8 cellular contexts compared by ENCODE assay signal in the genomic region with DNA sequence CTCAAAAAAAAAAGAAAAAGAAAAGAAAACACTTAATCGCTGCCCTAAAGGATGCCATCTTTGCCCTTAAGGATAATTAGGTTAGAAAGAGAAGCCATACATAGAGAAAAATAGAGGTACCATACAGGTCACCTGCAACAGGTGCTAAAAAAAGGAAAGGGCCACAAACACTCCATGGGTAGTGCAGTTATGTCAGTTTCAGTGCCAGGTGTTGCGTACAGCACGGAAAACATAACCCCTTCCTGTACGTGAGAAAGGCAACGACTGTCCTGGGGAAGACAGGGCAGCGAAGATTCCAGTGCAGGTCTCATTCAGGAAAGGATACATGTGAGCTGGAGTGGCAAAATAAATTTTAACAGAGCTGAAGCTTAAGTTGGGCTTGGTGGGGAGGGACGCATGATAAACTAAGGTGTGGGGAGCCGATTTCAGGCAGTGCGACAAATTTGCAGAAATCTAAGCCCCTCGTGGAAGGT. TPM values are rescaled to one million over a fixed set of nuclear protein-coding genes. Genes with fewer than 3 reads are reported as not detected.
DNase-seq lines count a peak whose midpoint lies in the region; ATAC-seq and TF ChIP-seq lines count a peak whose summit lies in the region.

No MANE protein-coding gene starts in this region.

- peak overlapping the region; percentile 96 for H3K4me3 ChIP-seq in CD8-positive, alpha-beta memory T cell (ENCODE audit: low read length)
- peak overlapping the region; percentile 80 for H3K4me3 ChIP-seq in PC-3 (ENCODE audit: low read length)
- peak overlapping the region; percentile 97 for H3K4me3 ChIP-seq in endodermal cell (ENCODE audit: low read length)
- H3K4me3 ChIP-seq in osteoblast (ENCODE audit: insufficient read depth, low read length): peak overlapping the region; percentile 91

- H3K79me2 ChIP-seq in PC-3 (ENCODE audit: low read length): peaks cover 10% of the 10 kb centered on the region
- H3K79me2 ChIP-seq in osteoblast (ENCODE audit: insufficient read depth, low read length): peaks cover 29% of the 10 kb centered on the region

- intact Hi-C loops in PC-3 (cut with micrococcal nuclease): no loop called here

- H3K27ac Mint-ChIP-seq in CD8-positive, alpha-beta memory T cell: peak overlapping the region; percentile 99 to 100 (median 100)
- H3K27ac Mint-ChIP-seq in endodermal cell: peak overlapping the region; percentile 100

- H4K20me1 ChIP-seq in PC-3 (ENCODE audit: low read length): no peaks in the 10 kb centered on the region
- peaks cover 6% of the 10 kb centered on the region for H4K20me1 ChIP-seq in osteoblast (ENCODE audit: insufficient read depth, low read length)

- peak overlapping the region; percentile 94 to 100 (median 98) for H3K4me3 Mint-ChIP-seq in CD8-positive, alpha-beta memory T cell
- H3K4me3 Mint-ChIP-seq in endodermal cell: peak overlapping the region; percentile 96

- no peaks in the 10 kb centered on the region for H3K9me3 ChIP-seq in CD8-positive, alpha-beta memory T cell (ENCODE audit: low read length)
- H3K9me3 ChIP-seq in PC-3 (ENCODE audit: low read length) (no peaks in the 10 kb centered on the region), endodermal cell (ENCODE audit: control insufficient read depth, low read length) (no peaks in the 10 kb centered on the region), osteoblast (ENCODE audit: low read depth, low read length) (no peaks in the 10 kb centered on the region)

- peak; percentile 13 for ATAC-seq in GM21723 (IDR thresholded peaks at IDR 0.05; ENCODE audit: unreplicated experiment)
- ATAC-seq in PC-3: no peak
- ATAC-seq in HG03095 (IDR thresholded peaks at IDR 0.05; ENCODE audit: unreplicated experiment): no peak
- no peak for ATAC-seq in GM19351 (IDR thresholded peaks at IDR 0.05; ENCODE audit: unreplicated experiment)

- H3K27ac ChIP-seq in CD8-positive, alpha-beta memory T cell (ENCODE audit: low read depth, low read length): peak overlapping the region; percentile 100
- H3K27ac ChIP-seq in PC-3 (ENCODE audit: low read length): no peak overlapping the region
- no peak overlapping the region for H3K27ac ChIP-seq in endodermal cell (ENCODE audit: low read depth, low read length)
- H3K27ac ChIP-seq in osteoblast (ENCODE audit: low read depth, low read length): peak overlapping the region; percentile 100

- no peaks in the 10 kb centered on the region for H3F3A ChIP-seq in PC-3 (ENCODE audit: low read length, unreplicated experiment)

- no peak overlapping the region for H3K9ac ChIP-seq in PC-3 (ENCODE audit: low read length)
- H3K9ac ChIP-seq in endodermal cell (ENCODE audit: extremely low read depth, low read length, poor library complexity, severe bottlenecking): peak overlapping the region; percentile 100

- H3K4me2 ChIP-seq in PC-3 (ENCODE audit: low read length) (peak overlapping the region; percentile 83), osteoblast (ENCODE audit: insufficient read depth, low read length) (peak overlapping the region; percentile 100)

- no peaks in the 10 kb centered on the region for H3K9me3 Mint-ChIP-seq in CD8-positive, alpha-beta memory T cell
- no peaks in the 10 kb centered on the region for H3K9me3 Mint-ChIP-seq in endodermal cell

- peaks cover 3% of the 10 kb centered on the region in 2 donors for H3K27me3 Mint-ChIP-seq in CD8-positive, alpha-beta memory T cell
- no peaks in the 10 kb centered on the region for H3K27me3 Mint-ChIP-seq in endodermal cell (ENCODE audit: insufficient read depth)

- no peak for DNase-seq in CD8-positive, alpha-beta memory T cell
- DNase-seq in PC-3 (no peak), endodermal cell (no peak), osteoblast (ENCODE audit: insufficient read length, low spot score, missing footprints) (no peak), C1 segment of cervical spinal cord (lab: John Stamatoyannopoulos, UW) (no peak)

- BruUV-seq in PC-3 (replicated peaks; lab: Mats Ljungman, UMichigan): no TSS peak

- peaks cover 30% of the 10 kb centered on the region for H3K36me3 ChIP-seq in CD8-positive, alpha-beta memory T cell (ENCODE audit: insufficient read depth, low read length)
- H3K36me3 ChIP-seq in PC-3 (ENCODE audit: low read depth, low read length): no peaks in the 10 kb centered on the region
- peaks cover 28% of the 10 kb centered on the region for H3K36me3 ChIP-seq in endodermal cell (ENCODE audit: control insufficient read depth, insufficient read depth, low read length)
- H3K36me3 ChIP-seq in osteoblast (ENCODE audit: insufficient read depth, low read length): peaks cover 28% of the 10 kb centered on the region

- H3K36me3 Mint-ChIP-seq in CD8-positive, alpha-beta memory T cell: peaks cover 4 to 47% (median 15%) of the 10 kb centered on the region in 3 donors
- peaks cover 29% of the 10 kb centered on the region for H3K36me3 Mint-ChIP-seq in endodermal cell (ENCODE audit: low read depth)

- TF ChIP-seq CTCF in PC-3 (conservative IDR thresholded peaks at IDR 0.05; ENCODE audit: low read depth, low read length) (no peak), endodermal cell (conservative IDR thresholded peaks at IDR 0.05) (no peak), osteoblast (IDR thresholded peaks at IDR 0.05; ENCODE audit: extremely low read depth, low read depth, low read length) (no peak)

- peak overlapping the region; percentile 68 for H2AFZ ChIP-seq in PC-3 (ENCODE audit: low read length)
- H2AFZ ChIP-seq in osteoblast (ENCODE audit: low read length): peak overlapping the region; percentile 93

- H3K4me1 Mint-ChIP-seq in CD8-positive, alpha-beta memory T cell: peaks cover 38 to 43% (median 42%) of the 10 kb centered on the region in 3 donors
- peaks cover 18% of the 10 kb centered on the region for H3K4me1 Mint-ChIP-seq in endodermal cell

- peaks cover 32% of the 10 kb centered on the region for H3K4me1 ChIP-seq in CD8-positive, alpha-beta memory T cell (ENCODE audit: insufficient read depth, low read length)
- H3K4me1 ChIP-seq in PC-3 (ENCODE audit: insufficient read depth, low read length) (0 out of 2 replicates have a peak, but pooled peaks cover 5% of the 10 kb centered on the region), endodermal cell (ENCODE audit: control insufficient read depth, insufficient read depth, low read length) (no peaks in the 10 kb centered on the region), osteoblast (ENCODE audit: insufficient read depth, low read length) (peaks cover 29% of the 10 kb centered on the region)

- H3K27me3 ChIP-seq in CD8-positive, alpha-beta memory T cell (ENCODE audit: insufficient read depth, low read length, poor library complexity, severe bottlenecking): no peaks in the 10 kb centered on the region
- H3K27me3 ChIP-seq in PC-3 (ENCODE audit: low read length): no peaks in the 10 kb centered on the region
- no peaks in the 10 kb centered on the region for H3K27me3 ChIP-seq in endodermal cell (ENCODE audit: control insufficient read depth, insufficient read depth, low read length, poor library complexity, severe bottlenecking)
- H3K27me3 ChIP-seq in osteoblast (ENCODE audit: insufficient read depth, low read length): no peaks in the 10 kb centered on the region

- CTCF ChIA-PET in CD8-positive, alpha-beta memory T cell (lab: Charles Lee): interaction anchor here (0.7 to 4.8 kb wide), 7 partner anchors 8 to 473 kb away, joined by 3 to 31 read pairs (median 3); a partner anchor contains a TSS
- CTCF ChIA-PET in PC-3 (lab: Charles Lee): no interaction called here

- WGBS in endodermal cell (ENCODE audit: insufficient coverage in 1 of 2, insufficient read length in 1 of 2), 2 experiments: 53 to 57% methylated on average over 10 of the region's 10 CpGs

- no peaks in the 10 kb centered on the region for H3K9me2 ChIP-seq in PC-3 (replicated peaks; ENCODE audit: low read length)

- POLR2A ChIA-PET in CD8-positive, alpha-beta memory T cell (lab: Charles Lee): interaction anchor here (0.6 to 6.1 kb wide), 19 partner anchors 8 to 1497 kb away, joined by 3 to 125 read pairs (median 4); a partner anchor contains a TSS
- POLR2A ChIA-PET in PC-3 (lab: Charles Lee; ENCODE audit: unreplicated experiment): interaction anchor here (0.6 kb wide), 5 partner anchors 20 to 271 kb away, joined by 3 to 16 read pairs (median 5); no protein-coding TSS in a partner anchor

RNA-seq across cellular contexts. Expression of a gene that starts 0.6 kb away (rescaled TPM):
- total RNA-seq in CD8-positive, alpha-beta memory T cell: 100 to 1,000 TPM in 1 of 2 experiments, 10 to 100 TPM in 1; 97.2 to 100 TPM
- 1,407 TPM for polyA plus RNA-seq in CD8-positive, alpha-beta memory T cell
- total RNA-seq in PC-3 (2014; rRNA removed): 56.1 and 57.4 TPM in 2 replicates
- 10 to 100 TPM; 31.5 to 42.7 TPM for total RNA-seq in endodermal cell
- 141 TPM for polyA plus RNA-seq in endodermal cell (2013, experiment 1 of 2)
- polyA plus RNA-seq in endodermal cell (2013, experiment 2 of 2): 131 TPM
- 160 and 169 TPM in 2 replicates for total RNA-seq in osteoblast

RNA-seq across cellular contexts. Expression of a gene that starts 20.2 kb away (rescaled TPM):
- total RNA-seq in CD8-positive, alpha-beta memory T cell: 10 to 100 TPM; 12.0 to 15.4 TPM
- 2.2 TPM for polyA plus RNA-seq in CD8-positive, alpha-beta memory T cell
- 0.17 and 6.9 TPM in 2 replicates for total RNA-seq in PC-3 (2014; rRNA removed)
- total RNA-seq in endodermal cell: 10 to 100 TPM; 11.4 to 16.4 TPM
- polyA plus RNA-seq in endodermal cell (2013, experiment 1 of 2): 8.0 TPM
- 5.8 TPM for polyA plus RNA-seq in endodermal cell (2013, experiment 2 of 2)
- 6.8 and 7.6 TPM in 2 replicates for total RNA-seq in osteoblast

RNA-seq across cellular contexts. Expression of a gene that starts 32.1 kb away (rescaled TPM):
- under 1 TPM; 0.72 to 0.84 TPM for total RNA-seq in CD8-positive, alpha-beta memory T cell
- 28.9 TPM for polyA plus RNA-seq in CD8-positive, alpha-beta memory T cell
- total RNA-seq in PC-3 (2014; rRNA removed): 55.3 and 62.5 TPM in 2 replicates
- total RNA-seq in endodermal cell: 10 to 100 TPM; 43.5 to 61.2 TPM
- polyA plus RNA-seq in endodermal cell (2013, experiment 1 of 2): 8.6 TPM
- polyA plus RNA-seq in endodermal cell (2013, experiment 2 of 2): 10.3 TPM
- 9.8 and 13.6 TPM in 2 replicates for total RNA-seq in osteoblast

Comparison
In these comparisons a context has a peak if more than half of its experiments do, and no peak if none do; other contexts are left out.
1. H3K27ac ChIP-seq: peak in CD8-positive, alpha-beta memory T cell (single experiment) and osteoblast (single experiment); none in PC-3 (single experiment) and endodermal cell (single experiment).
2. Peak in every context shown above with its lines, with median percentiles within 50 percentile points of each other: H3K4me3 ChIP-seq.